Comparison of ENCODE assay signal across 14 cellular contexts in the genomic region with DNA sequence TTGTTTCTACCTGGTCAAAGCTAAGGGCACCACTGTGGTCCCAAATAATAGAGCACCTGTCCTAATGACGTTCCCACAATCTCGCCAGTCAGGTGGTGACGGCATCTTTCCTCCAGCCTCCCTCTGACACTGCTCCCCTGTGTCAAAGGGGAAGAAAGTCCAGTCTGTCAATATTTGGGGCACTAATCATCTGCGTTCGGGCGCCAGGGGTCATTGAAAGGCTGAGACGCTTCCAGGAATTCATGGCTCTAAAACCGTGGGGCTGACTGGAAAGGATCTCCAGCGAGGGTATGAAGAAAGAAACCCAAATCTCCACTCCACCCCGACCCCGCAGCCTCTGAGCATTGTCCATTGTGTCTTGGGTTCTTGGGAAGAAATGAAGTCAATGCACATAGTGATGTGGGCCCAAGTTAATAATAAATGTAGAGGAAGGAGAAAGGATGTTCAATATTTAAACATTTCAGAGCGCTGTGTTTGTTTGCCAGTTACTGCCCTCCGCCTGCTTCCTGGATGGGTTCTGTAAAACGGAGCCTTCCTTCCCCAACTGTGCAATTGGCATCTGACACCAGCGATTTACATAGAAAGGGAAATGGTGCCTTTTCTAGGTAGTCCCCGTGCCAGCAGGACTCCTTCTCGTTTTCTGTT.
DNase-seq lines count a peak whose midpoint lies in the region; ATAC-seq and TF ChIP-seq lines count a peak whose summit lies in the region.
"Had no signal": no experiment of that assay in that cellular context is flagged by ENCODE, and none has a peak within 500 bp of the region (broad histone marks: within the 10 kb centered on the region; RNA-seq: fewer than 3 reads in every experiment).

No MANE protein-coding gene starts in this region.

- no peak for DNase-seq in stimulated activated naive CD8-positive, alpha-beta T cell treated with anti-CD3 and anti-CD28 coated beads, Interleukin-15, amount 100 ng/mL, for 72 hours
- DNase-seq in NCI-H748 treated with DMSO at 0.1 percent for 48 hours (lab: John Stamatoyannopoulos, UW) = peak; percentile 43
- no peak for DNase-seq in upper lobe of right lung
- no peak for DNase-seq in foreskin melanocyte
- DNase-seq in activated effector memory CD4-positive, alpha-beta T cell treated with Interleukin-2 at 50 U/mL for 16 hours = no peak
- DNase-seq: effector CD4-positive, alpha-beta T cell; stimulated activated CD4-positive, alpha-beta T cell treated with anti-CD3 and anti-CD28 coated beads, Interleukin-12 subunit alpha, Interleukin-12 subunit beta, amount 100 ng/mL, for 4 hours had no signal

- intact Hi-C loops in upper lobe of right lung (cut with DNase I) = no loop called here

- H3K27ac ChIP-seq in upper lobe of right lung = no peak overlapping the region

- no peaks in the 10 kb centered on the region for H3K9me3 ChIP-seq in upper lobe of right lung

- H3K36me3 ChIP-seq in upper lobe of right lung = no peaks in the 10 kb centered on the region

- no peak overlapping the region for H3K4me3 Mint-ChIP-seq in stimulated activated naive CD8-positive, alpha-beta T cell treated with anti-CD3 and anti-CD28 coated beads, Interleukin-15, Interleukin-2, amounts not matched to agents 100 ng/mL and 50 ng/mL, for 24 hours
- no peak overlapping the region for H3K4me3 Mint-ChIP-seq in stimulated activated naive CD8-positive, alpha-beta T cell treated with anti-CD3 and anti-CD28 coated beads, Interleukin-15, amount 100 ng/mL, for 72 hours
- H3K4me3 Mint-ChIP-seq in activated T-helper 17 cell treated with anti-CD3 and anti-CD28 coated beads, Interleukin-2, amount 50 U/mL, for 72 hours = no peak overlapping the region
- H3K4me3 Mint-ChIP-seq: activated naive CD4-positive, alpha-beta T cell treated with anti-CD3 and anti-CD28 coated beads, Interleukin-2, amount 50 U/mL, for 24 hours; B cell had no signal

- no peaks in the 10 kb centered on the region for H3K9me3 Mint-ChIP-seq in stimulated activated naive CD8-positive, alpha-beta T cell treated with anti-CD3 and anti-CD28 coated beads, Interleukin-15, Interleukin-2, amounts not matched to agents 100 ng/mL and 50 ng/mL, for 24 hours
- H3K9me3 Mint-ChIP-seq in stimulated activated naive CD8-positive, alpha-beta T cell treated with anti-CD3 and anti-CD28 coated beads, Interleukin-15, amount 100 ng/mL, for 72 hours = no peaks in the 10 kb centered on the region
- no peaks in the 10 kb centered on the region for H3K9me3 Mint-ChIP-seq in activated T-helper 17 cell treated with anti-CD3 and anti-CD28 coated beads, Interleukin-2, amount 50 U/mL, for 72 hours
- H3K9me3 Mint-ChIP-seq: activated naive CD4-positive, alpha-beta T cell treated with anti-CD3 and anti-CD28 coated beads, Interleukin-2, amount 50 U/mL, for 24 hours had no signal

- peaks cover 32% of the 10 kb centered on the region for H3K4me1 Mint-ChIP-seq in stimulated activated naive CD8-positive, alpha-beta T cell treated with anti-CD3 and anti-CD28 coated beads, Interleukin-15, Interleukin-2, amounts not matched to agents 100 ng/mL and 50 ng/mL, for 24 hours (ENCODE audit: low read depth)
- peaks cover 46% of the 10 kb centered on the region for H3K4me1 Mint-ChIP-seq in stimulated activated naive CD8-positive, alpha-beta T cell treated with anti-CD3 and anti-CD28 coated beads, Interleukin-15, amount 100 ng/mL, for 72 hours
- peaks cover 4% of the 10 kb centered on the region for H3K4me1 Mint-ChIP-seq in activated T-helper 17 cell treated with anti-CD3 and anti-CD28 coated beads, Interleukin-2, amount 50 U/mL, for 72 hours

- no peaks in the 10 kb centered on the region for H3K4me1 ChIP-seq in upper lobe of right lung

- H3K27me3 ChIP-seq in upper lobe of right lung = no peaks in the 10 kb centered on the region

- H3K4me3 ChIP-seq in upper lobe of right lung = no peak overlapping the region

- no peak for TF ChIP-seq CTCF in upper lobe of right lung (IDR thresholded peaks at IDR 0.05)

- no peaks in the 10 kb centered on the region for H3K27me3 Mint-ChIP-seq in stimulated activated naive CD8-positive, alpha-beta T cell treated with anti-CD3 and anti-CD28 coated beads, Interleukin-15, Interleukin-2, amounts not matched to agents 100 ng/mL and 50 ng/mL, for 24 hours
- no peaks in the 10 kb centered on the region for H3K27me3 Mint-ChIP-seq in stimulated activated naive CD8-positive, alpha-beta T cell treated with anti-CD3 and anti-CD28 coated beads, Interleukin-15, amount 100 ng/mL, for 72 hours
- H3K27me3 Mint-ChIP-seq in activated T-helper 17 cell treated with anti-CD3 and anti-CD28 coated beads, Interleukin-2, amount 50 U/mL, for 72 hours = no peaks in the 10 kb centered on the region
- H3K27me3 Mint-ChIP-seq: activated naive CD4-positive, alpha-beta T cell treated with anti-CD3 and anti-CD28 coated beads, Interleukin-2, amount 50 U/mL, for 24 hours; B cell had no signal

- no peak for ATAC-seq in stimulated activated naive CD8-positive, alpha-beta T cell treated with anti-CD3 and anti-CD28 coated beads, Interleukin-15, amount 100 ng/mL, for 72 hours
- no peak for ATAC-seq in activated T-helper 17 cell treated with anti-CD3 and anti-CD28 coated beads, Interleukin-2, amount 50 U/mL, for 72 hours (replicated peaks)
- ATAC-seq in upper lobe of right lung = peak; percentile 65
- ATAC-seq in HG03520 (IDR thresholded peaks at IDR 0.05; ENCODE audit: unreplicated experiment) = no peak
- ATAC-seq: left lobe of liver, Right ventricle myocardium inferior had no signal

- H3K27ac Mint-ChIP-seq in stimulated activated naive CD8-positive, alpha-beta T cell treated with anti-CD3 and anti-CD28 coated beads, Interleukin-15, Interleukin-2, amounts not matched to agents 100 ng/mL and 50 ng/mL, for 24 hours = peak overlapping the region; percentile 54
- peak overlapping the region in 1 of 2 donors; percentile 27 for H3K27ac Mint-ChIP-seq in stimulated activated naive CD8-positive, alpha-beta T cell treated with anti-CD3 and anti-CD28 coated beads, Interleukin-15, amount 100 ng/mL, for 72 hours
- H3K27ac Mint-ChIP-seq in activated T-helper 17 cell treated with anti-CD3 and anti-CD28 coated beads, Interleukin-2, amount 50 U/mL, for 72 hours = peak overlapping the region; percentile 33
- H3K27ac Mint-ChIP-seq: activated naive CD4-positive, alpha-beta T cell treated with anti-CD3 and anti-CD28 coated beads, Interleukin-2, amount 50 U/mL, for 24 hours; B cell had no signal

- H3K36me3 Mint-ChIP-seq in stimulated activated naive CD8-positive, alpha-beta T cell treated with anti-CD3 and anti-CD28 coated beads, Interleukin-15, Interleukin-2, amounts not matched to agents 100 ng/mL and 50 ng/mL, for 24 hours (ENCODE audit: low read depth) = peaks cover 35% of the 10 kb centered on the region
- peaks cover 16% of the 10 kb centered on the region for H3K36me3 Mint-ChIP-seq in activated T-helper 17 cell treated with anti-CD3 and anti-CD28 coated beads, Interleukin-2, amount 50 U/mL, for 72 hours (ENCODE audit: low read depth)
